14 cellular contexts compared by ENCODE assay signal in genomic region chr10:6621536-6621935, GRCh38. TPM values are rescaled to one million over a fixed set of nuclear protein-coding genes. Genes with fewer than 3 reads are reported as not detected.
DNase-seq lines count a peak whose midpoint lies in the region; ATAC-seq, FAIRE-seq and TF ChIP-seq lines count a peak whose summit lies in the region.
"Had no signal": no experiment of that assay in that cellular context is flagged by ENCODE, and none has a peak within 500 bp of the region (broad histone marks: within the 10 kb centered on the region; RNA-seq: fewer than 3 reads in every experiment).

No MANE protein-coding gene starts in this region.

- H3K27ac Mint-ChIP-seq in stimulated activated naive B cell treated with anti-CD40 and anti-IgM and Interleukin-4, amounts not matched to agents 10 μg/mL and 1 μg/mL and 100 μg/mL, for 72 hours = no peak overlapping the region
- H3K27ac Mint-ChIP-seq: H9, natural killer cell had no signal

- no peak for ATAC-seq in HG03095 (IDR thresholded peaks at IDR 0.05; ENCODE audit: unreplicated experiment)
- no peak for ATAC-seq in GM19351 (IDR thresholded peaks at IDR 0.05; ENCODE audit: unreplicated experiment)
- ATAC-seq in stimulated activated naive B cell treated with anti-CD40 and anti-IgM and Interleukin-4, amounts not matched to agents 10 μg/mL and 1 μg/mL and 100 μg/mL, for 72 hours (replicated peaks) = no peak
- ATAC-seq: activated CD4-positive, CD25-positive, alpha-beta regulatory T cell treated with anti-CD3 and anti-CD28 coated beads, Interleukin-2, amount 50 U/mL, for 24 hours; natural killer cell had no signal

- H3K27me3 ChIP-seq in bronchial epithelial cell (ENCODE audit: control insufficient read depth, insufficient read depth, low read length) = peaks cover 2% of the 10 kb centered on the region

- FAIRE-seq in bronchial epithelial cell (lab: Jason Lieb, UNC) = no peak
- FAIRE-seq: GM18507 had no signal

- H3K36me3 ChIP-seq in bronchial epithelial cell (ENCODE audit: control insufficient read depth, insufficient read depth, low read length) = no peaks in the 10 kb centered on the region

- H3K4me1 Mint-ChIP-seq in stimulated activated naive B cell treated with anti-CD40 and anti-IgM and Interleukin-4, amounts not matched to agents 10 μg/mL and 1 μg/mL and 100 μg/mL, for 72 hours = peaks cover 0 to 4% of the 10 kb centered on the region in 2 donors

- H3K4me3 ChIP-seq in bronchial epithelial cell (ENCODE audit: low read depth, low read length) = no peak overlapping the region

- no peaks in the 10 kb centered on the region for H3K9me3 Mint-ChIP-seq in stimulated activated naive B cell treated with anti-CD40 and anti-IgM and Interleukin-4, amounts not matched to agents 10 μg/mL and 1 μg/mL and 100 μg/mL, for 72 hours
- H3K9me3 Mint-ChIP-seq: H9, natural killer cell had no signal

- H3K36me3 Mint-ChIP-seq in stimulated activated naive B cell treated with anti-CD40 and anti-IgM and Interleukin-4, amounts not matched to agents 10 μg/mL and 1 μg/mL and 100 μg/mL, for 72 hours = no peaks in the 10 kb centered on the region
- H3K36me3 Mint-ChIP-seq: natural killer cell had no signal

- DNase-seq in EH (ENCODE audit: low read depth) (peak; percentile 11), M059J (ENCODE audit: low read depth) (peak; percentile 3), bronchial epithelial cell (ENCODE audit: low read depth) (peak; percentile 50), myocyte (ENCODE audit: low read depth) (peak; percentile 22), hepatic stellate cell (ENCODE audit: low spot score) (no peak)
- no peak for DNase-seq in stimulated activated naive B cell treated with anti-CD40 and anti-IgM and Interleukin-4, amounts not matched to agents 10 μg/mL and 1 μg/mL and 100 μg/mL, for 72 hours
- DNase-seq: effector CD4-positive, alpha-beta T cell; H9; natural killer cell; SW 1271 had no signal

- no peak for TF ChIP-seq CTCF in bronchial epithelial cell (IDR thresholded peaks at IDR 0.05; ENCODE audit: insufficient read depth, low read length, severe bottlenecking)

- no peak overlapping the region for H3K4me3 Mint-ChIP-seq in stimulated activated naive B cell treated with anti-CD40 and anti-IgM and Interleukin-4, amounts not matched to agents 10 μg/mL and 1 μg/mL and 100 μg/mL, for 72 hours
- H3K4me3 Mint-ChIP-seq: H9, natural killer cell had no signal

- H3K27me3 Mint-ChIP-seq in stimulated activated naive B cell treated with anti-CD40 and anti-IgM and Interleukin-4, amounts not matched to agents 10 μg/mL and 1 μg/mL and 100 μg/mL, for 72 hours = peaks cover 0 to 7% of the 10 kb centered on the region in 2 donors

RNA-seq across cellular contexts. Expression of gene PRKCQ, which starts 41.5 kb away (rescaled TPM):
- total RNA-seq in M059J (2014; rRNA removed; shearing (Covaris generic)) = 0.10 TPM in 1 of 2 replicates, not detected in the other
- total RNA-seq in bronchial epithelial cell = 1.7 and 2.1 TPM in 2 replicates
- total RNA-seq in myocyte = 0.47 and 2.6 TPM in 2 replicates
- 0.10 TPM for polyA plus RNA-seq in myocyte (2012)

Comparison
In these comparisons a context has a peak if more than half of its experiments do, and no peak if none do; other contexts are left out.
1. DNase-seq: peak in EH (single experiment), M059J (single experiment), bronchial epithelial cell (single experiment) and myocyte (single experiment); none in stimulated activated naive B cell treated with anti-CD40 and anti-IgM and Interleukin-4, amounts not matched to agents 10 μg/mL and 1 μg/mL and 100 μg/mL, for 72 hours (single experiment) and hepatic stellate cell (single experiment).